1 cellular context compared by ENCODE assay signal in the genomic region with DNA sequence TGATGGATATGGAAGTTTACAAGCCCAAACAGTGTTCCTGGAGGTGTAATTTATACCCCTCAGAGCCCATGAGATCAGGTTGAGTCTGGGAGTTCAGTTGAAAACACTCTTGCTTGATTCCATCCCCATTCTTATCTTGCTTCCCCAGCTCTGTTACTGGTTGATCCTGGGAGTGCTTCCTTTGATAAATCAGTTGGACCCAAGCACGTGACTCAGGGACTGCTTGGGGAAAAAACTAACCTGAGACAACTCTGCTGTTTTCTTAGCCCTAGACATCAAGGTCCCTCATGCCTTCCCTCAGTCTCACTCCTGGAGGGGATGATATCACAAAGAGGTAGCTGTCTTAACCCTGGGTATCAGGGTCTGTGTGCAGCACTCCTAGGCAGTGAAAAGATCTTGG.
TF ChIP-seq lines count a peak whose summit lies in the region.

No MANE protein-coding gene starts in this region.

TF ChIP-seq in K562, 482 proteins besides CTCF, POLR2A, EP300 and RAD21 (continued from another document and continues in another):
- TF ChIP-seq, protein P1, sequence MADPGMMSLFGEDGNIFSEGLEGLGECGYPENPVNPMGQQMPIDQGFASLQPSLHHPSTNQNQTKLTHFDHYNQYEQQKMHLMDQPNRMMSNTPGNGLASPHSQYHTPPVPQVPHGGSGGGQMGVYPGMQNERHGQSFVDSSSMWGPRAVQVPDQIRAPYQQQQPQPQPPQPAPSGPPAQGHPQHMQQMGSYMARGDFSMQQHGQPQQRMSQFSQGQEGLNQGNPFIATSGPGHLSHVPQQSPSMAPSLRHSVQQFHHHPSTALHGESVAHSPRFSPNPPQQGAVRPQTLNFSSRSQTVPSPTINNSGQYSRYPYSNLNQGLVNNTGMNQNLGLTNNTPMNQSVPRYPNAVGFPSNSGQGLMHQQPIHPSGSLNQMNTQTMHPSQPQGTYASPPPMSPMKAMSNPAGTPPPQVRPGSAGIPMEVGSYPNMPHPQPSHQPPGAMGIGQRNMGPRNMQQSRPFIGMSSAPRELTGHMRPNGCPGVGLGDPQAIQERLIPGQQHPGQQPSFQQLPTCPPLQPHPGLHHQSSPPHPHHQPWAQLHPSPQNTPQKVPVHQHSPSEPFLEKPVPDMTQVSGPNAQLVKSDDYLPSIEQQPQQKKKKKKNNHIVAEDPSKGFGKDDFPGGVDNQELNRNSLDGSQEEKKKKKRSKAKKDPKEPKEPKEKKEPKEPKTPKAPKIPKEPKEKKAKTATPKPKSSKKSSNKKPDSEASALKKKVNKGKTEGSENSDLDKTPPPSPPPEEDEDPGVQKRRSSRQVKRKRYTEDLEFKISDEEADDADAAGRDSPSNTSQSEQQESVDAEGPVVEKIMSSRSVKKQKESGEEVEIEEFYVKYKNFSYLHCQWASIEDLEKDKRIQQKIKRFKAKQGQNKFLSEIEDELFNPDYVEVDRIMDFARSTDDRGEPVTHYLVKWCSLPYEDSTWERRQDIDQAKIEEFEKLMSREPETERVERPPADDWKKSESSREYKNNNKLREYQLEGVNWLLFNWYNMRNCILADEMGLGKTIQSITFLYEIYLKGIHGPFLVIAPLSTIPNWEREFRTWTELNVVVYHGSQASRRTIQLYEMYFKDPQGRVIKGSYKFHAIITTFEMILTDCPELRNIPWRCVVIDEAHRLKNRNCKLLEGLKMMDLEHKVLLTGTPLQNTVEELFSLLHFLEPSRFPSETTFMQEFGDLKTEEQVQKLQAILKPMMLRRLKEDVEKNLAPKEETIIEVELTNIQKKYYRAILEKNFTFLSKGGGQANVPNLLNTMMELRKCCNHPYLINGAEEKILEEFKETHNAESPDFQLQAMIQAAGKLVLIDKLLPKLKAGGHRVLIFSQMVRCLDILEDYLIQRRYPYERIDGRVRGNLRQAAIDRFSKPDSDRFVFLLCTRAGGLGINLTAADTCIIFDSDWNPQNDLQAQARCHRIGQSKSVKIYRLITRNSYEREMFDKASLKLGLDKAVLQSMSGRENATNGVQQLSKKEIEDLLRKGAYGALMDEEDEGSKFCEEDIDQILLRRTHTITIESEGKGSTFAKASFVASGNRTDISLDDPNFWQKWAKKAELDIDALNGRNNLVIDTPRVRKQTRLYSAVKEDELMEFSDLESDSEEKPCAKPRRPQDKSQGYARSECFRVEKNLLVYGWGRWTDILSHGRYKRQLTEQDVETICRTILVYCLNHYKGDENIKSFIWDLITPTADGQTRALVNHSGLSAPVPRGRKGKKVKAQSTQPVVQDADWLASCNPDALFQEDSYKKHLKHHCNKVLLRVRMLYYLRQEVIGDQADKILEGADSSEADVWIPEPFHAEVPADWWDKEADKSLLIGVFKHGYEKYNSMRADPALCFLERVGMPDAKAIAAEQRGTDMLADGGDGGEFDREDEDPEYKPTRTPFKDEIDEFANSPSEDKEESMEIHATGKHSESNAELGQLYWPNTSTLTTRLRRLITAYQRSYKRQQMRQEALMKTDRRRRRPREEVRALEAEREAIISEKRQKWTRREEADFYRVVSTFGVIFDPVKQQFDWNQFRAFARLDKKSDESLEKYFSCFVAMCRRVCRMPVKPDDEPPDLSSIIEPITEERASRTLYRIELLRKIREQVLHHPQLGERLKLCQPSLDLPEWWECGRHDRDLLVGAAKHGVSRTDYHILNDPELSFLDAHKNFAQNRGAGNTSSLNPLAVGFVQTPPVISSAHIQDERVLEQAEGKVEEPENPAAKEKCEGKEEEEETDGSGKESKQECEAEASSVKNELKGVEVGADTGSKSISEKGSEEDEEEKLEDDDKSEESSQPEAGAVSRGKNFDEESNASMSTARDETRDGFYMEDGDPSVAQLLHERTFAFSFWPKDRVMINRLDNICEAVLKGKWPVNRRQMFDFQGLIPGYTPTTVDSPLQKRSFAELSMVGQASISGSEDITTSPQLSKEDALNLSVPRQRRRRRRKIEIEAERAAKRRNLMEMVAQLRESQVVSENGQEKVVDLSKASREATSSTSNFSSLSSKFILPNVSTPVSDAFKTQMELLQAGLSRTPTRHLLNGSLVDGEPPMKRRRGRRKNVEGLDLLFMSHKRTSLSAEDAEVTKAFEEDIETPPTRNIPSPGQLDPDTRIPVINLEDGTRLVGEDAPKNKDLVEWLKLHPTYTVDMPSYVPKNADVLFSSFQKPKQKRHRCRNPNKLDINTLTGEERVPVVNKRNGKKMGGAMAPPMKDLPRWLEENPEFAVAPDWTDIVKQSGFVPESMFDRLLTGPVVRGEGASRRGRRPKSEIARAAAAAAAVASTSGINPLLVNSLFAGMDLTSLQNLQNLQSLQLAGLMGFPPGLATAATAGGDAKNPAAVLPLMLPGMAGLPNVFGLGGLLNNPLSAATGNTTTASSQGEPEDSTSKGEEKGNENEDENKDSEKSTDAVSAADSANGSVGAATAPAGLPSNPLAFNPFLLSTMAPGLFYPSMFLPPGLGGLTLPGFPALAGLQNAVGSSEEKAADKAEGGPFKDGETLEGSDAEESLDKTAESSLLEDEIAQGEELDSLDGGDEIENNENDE (IDR thresholded peaks at IDR 0.05; ENCODE audit: low read depth, low read length), result no peak
- TF ChIP-seq ARID1B (IDR thresholded peaks at IDR 0.05), result peak; percentile 29; the same call in 1 of the 2 replicates
- TF ChIP-seq RCOR1 (IDR thresholded peaks at IDR 0.05; ENCODE audit: borderline replicate concordance in 1 of 2, low read depth in 2 of 2, low read length in 2 of 2), result peak in 1 of 2 experiments; percentile 16; a peak in 1 of 4 replicates
- TF ChIP-seq ZBTB11 (CRISPR knock-in tag; IDR thresholded peaks at IDR 0.05), result no peak
- TF ChIP-seq GTF2B (IDR thresholded peaks at IDR 0.05; ENCODE audit: extremely low read depth, insufficient read length), result no peak
- TF ChIP-seq, protein P2, sequence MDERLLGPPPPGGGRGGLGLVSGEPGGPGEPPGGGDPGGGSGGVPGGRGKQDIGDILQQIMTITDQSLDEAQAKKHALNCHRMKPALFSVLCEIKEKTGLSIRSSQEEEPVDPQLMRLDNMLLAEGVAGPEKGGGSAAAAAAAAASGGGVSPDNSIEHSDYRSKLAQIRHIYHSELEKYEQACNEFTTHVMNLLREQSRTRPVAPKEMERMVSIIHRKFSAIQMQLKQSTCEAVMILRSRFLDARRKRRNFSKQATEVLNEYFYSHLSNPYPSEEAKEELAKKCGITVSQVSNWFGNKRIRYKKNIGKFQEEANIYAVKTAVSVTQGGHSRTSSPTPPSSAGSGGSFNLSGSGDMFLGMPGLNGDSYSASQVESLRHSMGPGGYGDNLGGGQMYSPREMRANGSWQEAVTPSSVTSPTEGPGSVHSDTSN (CRISPR knock-in tag; IDR thresholded peaks at IDR 0.05; ENCODE audit: low read depth), result no peak
- TF ChIP-seq, protein P2 (tag; conservative IDR thresholded peaks at IDR 0.05; ENCODE audit: low read depth), result no peak
- no peak for TF ChIP-seq MCM3 (IDR thresholded peaks at IDR 0.05)
- 0 out of 2 replicates have a peak, but pooled peaks have one; percentile 21 for TF ChIP-seq L3MBTL2 (IDR thresholded peaks at IDR 0.05)
- TF ChIP-seq ZNF699 (CRISPR knock-in tag; IDR thresholded peaks at IDR 0.05; ENCODE audit: insufficient replicate concordance), result no peak
- no peak for TF ChIP-seq YY1 (IDR thresholded peaks at IDR 0.05; ENCODE audit: borderline replicate concordance in 1 of 3, control insufficient read depth in 1 of 3, extremely low read depth in 1 of 3, insufficient read depth in 3 of 3, insufficient read length in 1 of 3, insufficient replicate concordance in 2 of 3, low read depth in 1 of 3, low read length in 2 of 3)
- no peak for TF ChIP-seq ZSCAN32 (CRISPR knock-in tag; IDR thresholded peaks at IDR 0.05)
- TF ChIP-seq ZNF253 (CRISPR knock-in tag; conservative IDR thresholded peaks at IDR 0.05), result no peak
- TF ChIP-seq USF2 (CRISPR knock-in tag; IDR thresholded peaks at IDR 0.05), result peak; percentile 60
- TF ChIP-seq ETV6 (IDR thresholded peaks at IDR 0.05; ENCODE audit: borderline replicate concordance in 1 of 2, low read depth in 2 of 2, low read length in 1 of 2), result no peak
- no peak for TF ChIP-seq ETV6 (CRISPR knock-in tag; IDR thresholded peaks at IDR 0.05; ENCODE audit: borderline replicate concordance)
- peak; percentile 69 for TF ChIP-seq BHLHE40 (IDR thresholded peaks at IDR 0.05; ENCODE audit: low read length)
- no peak for TF ChIP-seq NCOR1 (IDR thresholded peaks at IDR 0.05)
- no peak for TF ChIP-seq MTF1 (CRISPR knock-in tag; IDR thresholded peaks at IDR 0.05; ENCODE audit: borderline replicate concordance)
- no peak for TF ChIP-seq ZNF707 (CRISPR knock-in tag; conservative IDR thresholded peaks at IDR 0.05)
- TF ChIP-seq ZNF431 (CRISPR knock-in tag; IDR thresholded peaks at IDR 0.05), result no peak
- TF ChIP-seq E2F5 (CRISPR knock-in tag; IDR thresholded peaks at IDR 0.05), result no peak
- no peak for TF ChIP-seq PHF21A (IDR thresholded peaks at IDR 0.05; ENCODE audit: borderline replicate concordance, low read depth)
- no peak for TF ChIP-seq KLF1 (tag; IDR thresholded peaks at IDR 0.05)
- TF ChIP-seq SETDB1 (IDR thresholded peaks at IDR 0.05; ENCODE audit: low read length), result no peak
- TF ChIP-seq ZNF644 (tag; IDR thresholded peaks at IDR 0.05; ENCODE audit: low read depth), result no peak
- TF ChIP-seq ZNF695 (CRISPR knock-in tag; IDR thresholded peaks at IDR 0.05), result no peak
- TF ChIP-seq SMARCA4 (IDR thresholded peaks at IDR 0.05), result no peak
- TF ChIP-seq THAP7 (CRISPR knock-in tag; IDR thresholded peaks at IDR 0.05), result no peak
- TF ChIP-seq TCFL5 (CRISPR knock-in tag; conservative IDR thresholded peaks at IDR 0.05), result no peak
- no peak for TF ChIP-seq ZNF436 (CRISPR knock-in tag; IDR thresholded peaks at IDR 0.05)
- TF ChIP-seq MYC (IDR thresholded peaks at IDR 0.05; ENCODE audit: low read depth, low read length), result no peak
- no peak for TF ChIP-seq MYC (CRISPR knock-in tag; IDR thresholded peaks at IDR 0.05; ENCODE audit: borderline replicate concordance, low read depth)
- no peak for TF ChIP-seq E2F4 (CRISPR knock-in tag; IDR thresholded peaks at IDR 0.05; ENCODE audit: low read depth)
- TF ChIP-seq ZNF217 (CRISPR knock-in tag; IDR thresholded peaks at IDR 0.05), result no peak
- TF ChIP-seq DIDO1 (tag; IDR thresholded peaks at IDR 0.05; ENCODE audit: low read depth), result 0 out of 2 replicates have a peak, but pooled peaks have one; percentile 39
- 0 out of 2 replicates have a peak, but pooled peaks have one; percentile 27 for TF ChIP-seq RAD51 (IDR thresholded peaks at IDR 0.05; ENCODE audit: borderline replicate concordance, low read depth)
- TF ChIP-seq NR3C1 (CRISPR knock-in tag; IDR thresholded peaks at IDR 0.05), result no peak
